ENCODE assay signal across 13 cellular contexts in genomic region chr16:31356566-31357323, GRCh38. TPM values are rescaled to one million over a fixed set of nuclear protein-coding genes. Genes with fewer than 3 reads are reported as not detected.
A peak's percentile ranks its signal among the peaks of the same experiment; 100 is the strongest.
DNase-seq lines count a peak whose midpoint lies in the region; ATAC-seq lines count a peak whose summit lies in the region.
"Had no signal": no experiment of that assay in that cellular context is flagged by ENCODE, and none has a peak within 500 bp of the region (broad histone marks: within the 10 kb centered on the region; RNA-seq: fewer than 3 reads in every experiment).

No MANE protein-coding gene starts in this region.

- no peak for ATAC-seq in stimulated activated effector memory CD8-positive, alpha-beta T cell treated with anti-CD3 and anti-CD28 coated beads, Interleukin-12 subunit alpha, Interleukin-12 subunit beta, amount 100 ng/mL, for 72 hours

- H3K9me3 ChIP-seq in NT2/D1 (ENCODE audit: insufficient read depth, low read length), result no peaks in the 10 kb centered on the region

- no peaks in the 10 kb centered on the region for H3K27me3 Mint-ChIP-seq in T-helper 2 cell treated with Interferon-gamma antibody and Interleukin-4, amounts not matched to agents 5 μg/mL and 100 μg/mL, for 36 hours (ENCODE audit: low read depth)
- peaks cover 3 to 5% (median 4%) of the 10 kb centered on the region in 3 donors for H3K27me3 Mint-ChIP-seq in immature natural killer cell (ENCODE audit: low read depth in 3 of 3)
- H3K27me3 Mint-ChIP-seq: naive thymus-derived CD4-positive, alpha-beta T cell had no signal

- no peaks in the 10 kb centered on the region for H3K27me3 ChIP-seq in NT2/D1 (ENCODE audit: insufficient read depth, insufficient read length)

- peaks cover 1% of the 10 kb centered on the region for H3K36me3 Mint-ChIP-seq in T-helper 2 cell treated with Interferon-gamma antibody and Interleukin-4, amounts not matched to agents 5 μg/mL and 100 μg/mL, for 36 hours (ENCODE audit: low read depth)
- peaks cover 0 to 18% (median 15%) of the 10 kb centered on the region in 3 donors for H3K36me3 Mint-ChIP-seq in immature natural killer cell
- H3K36me3 Mint-ChIP-seq in stimulated activated effector memory CD8-positive, alpha-beta T cell treated with anti-CD3 and anti-CD28 coated beads, Interleukin-12 subunit alpha, Interleukin-12 subunit beta, amount 100 ng/mL, for 72 hours, result peaks cover 20% of the 10 kb centered on the region

- peak overlapping the region; percentile 53 for H3K4me3 Mint-ChIP-seq in T-helper 2 cell treated with Interferon-gamma antibody and Interleukin-4, amounts not matched to agents 5 μg/mL and 100 μg/mL, for 36 hours
- H3K4me3 Mint-ChIP-seq in immature natural killer cell, result peak overlapping the region; percentile 83 to 92 (median 86)
- H3K4me3 Mint-ChIP-seq in stimulated activated effector memory CD8-positive, alpha-beta T cell treated with anti-CD3 and anti-CD28 coated beads, Interleukin-12 subunit alpha, Interleukin-12 subunit beta, amount 100 ng/mL, for 72 hours, result peak overlapping the region; percentile 87

- H3K4me1 ChIP-seq in NT2/D1 (ENCODE audit: insufficient read depth, insufficient read length), result peaks cover 6% of the 10 kb centered on the region

- H3K36me3 ChIP-seq in NT2/D1 (ENCODE audit: insufficient read depth, insufficient read length, low read length), result no peaks in the 10 kb centered on the region

- no peak overlapping the region for H3K4me3 ChIP-seq in NT2/D1 (ENCODE audit: insufficient read length, low read depth)

- peak overlapping the region; percentile 98 for H3K27ac Mint-ChIP-seq in T-helper 2 cell treated with Interferon-gamma antibody and Interleukin-4, amounts not matched to agents 5 μg/mL and 100 μg/mL, for 36 hours
- peak overlapping the region; percentile 78 to 98 (median 92) for H3K27ac Mint-ChIP-seq in immature natural killer cell
- H3K27ac Mint-ChIP-seq in stimulated activated effector memory CD8-positive, alpha-beta T cell treated with anti-CD3 and anti-CD28 coated beads, Interleukin-12 subunit alpha, Interleukin-12 subunit beta, amount 100 ng/mL, for 72 hours, result peak overlapping the region; percentile 86

- H3K9ac ChIP-seq in NT2/D1 (ENCODE audit: insufficient read length, low read depth), result peak overlapping the region; percentile 22

- no peaks in the 10 kb centered on the region for H3K9me3 Mint-ChIP-seq in T-helper 2 cell treated with Interferon-gamma antibody and Interleukin-4, amounts not matched to agents 5 μg/mL and 100 μg/mL, for 36 hours
- H3K9me3 Mint-ChIP-seq in immature natural killer cell, result no peaks in the 10 kb centered on the region
- no peaks in the 10 kb centered on the region for H3K9me3 Mint-ChIP-seq in stimulated activated effector memory CD8-positive, alpha-beta T cell treated with anti-CD3 and anti-CD28 coated beads, Interleukin-12 subunit alpha, Interleukin-12 subunit beta, amount 100 ng/mL, for 72 hours
- H3K9me3 Mint-ChIP-seq: naive thymus-derived CD4-positive, alpha-beta T cell had no signal

- no peak for DNase-seq in T-helper 2 cell treated with Interferon-gamma antibody and Interleukin-4, amounts not matched to agents 5 μg/mL and 100 μg/mL, for 36 hours (ENCODE audit: low spot score)
- DNase-seq in T-helper 2 cell, result no peak
- DNase-seq in NT2/D1 (ENCODE audit: low read depth, low spot score), result peak; percentile 2
- no peak for DNase-seq in immature natural killer cell
- DNase-seq in stimulated activated effector memory CD8-positive, alpha-beta T cell treated with anti-CD3 and anti-CD28 coated beads, Interleukin-12 subunit alpha, Interleukin-12 subunit beta, amount 100 ng/mL, for 72 hours (ENCODE audit: low spot score in 2 of 2), result no peak
- no peak for DNase-seq in NCI-H1436 (lab: John Stamatoyannopoulos, UW)
- DNase-seq in activated naive CD4-positive, alpha-beta T cell treated with Interleukin-2 at 50 U/mL for 16 hours, result no peak
- DNase-seq in NCI-H187 (lab: John Stamatoyannopoulos, UW), result no peak
- DNase-seq: DMS 273 treated with DMSO at 0.1 percent for 48 hours; IMR-90; naive thymus-derived CD4-positive, alpha-beta T cell; NCI-H1417; NCI-H510A had no signal

- peaks cover 50% of the 10 kb centered on the region for H3K4me1 Mint-ChIP-seq in T-helper 2 cell treated with Interferon-gamma antibody and Interleukin-4, amounts not matched to agents 5 μg/mL and 100 μg/mL, for 36 hours (ENCODE audit: low read depth)
- peaks cover 80% of the 10 kb centered on the region in 2 donors for H3K4me1 Mint-ChIP-seq in immature natural killer cell
- peaks cover 74% of the 10 kb centered on the region for H3K4me1 Mint-ChIP-seq in stimulated activated effector memory CD8-positive, alpha-beta T cell treated with anti-CD3 and anti-CD28 coated beads, Interleukin-12 subunit alpha, Interleukin-12 subunit beta, amount 100 ng/mL, for 72 hours

RNA-seq across cellular contexts. Expression of gene ITGAX, which starts 1.8 kb away (rescaled TPM):
- polyA plus RNA-seq in immature natural killer cell, result 10 to 100 TPM; 41.6 to 82.9 (median 47.9) TPM

RNA-seq across cellular contexts. Expression of gene ITGAD, which starts 36.4 kb away (rescaled TPM):
- under 1 TPM in 2 of 3 donors, not detected in 1; 0.27 to 0.47 TPM for polyA plus RNA-seq in immature natural killer cell
- polyA plus RNA-seq: IMR-90; naive thymus-derived CD4-positive, alpha-beta T cell had no signal
